In the genomic region with DNA sequence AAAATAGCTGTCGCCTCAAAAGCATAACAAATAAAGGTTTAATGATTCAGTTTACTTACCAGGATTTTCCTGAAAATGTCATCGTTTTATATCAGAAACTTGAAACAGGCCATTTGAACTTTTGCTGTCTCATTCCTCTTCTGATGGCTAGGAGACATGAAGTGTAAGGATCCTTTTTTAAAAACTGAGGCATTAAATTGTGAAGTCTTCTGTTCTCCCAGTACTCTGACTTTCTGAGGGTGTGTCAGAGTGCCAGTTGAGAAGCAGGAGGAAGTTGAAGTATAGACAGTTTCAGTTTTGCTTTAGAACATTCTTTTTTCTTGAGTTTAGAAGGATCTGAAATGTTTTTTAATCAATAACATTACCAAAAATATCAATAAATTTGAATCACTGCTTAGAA, we compare ENCODE assay signal across 8 cellular contexts. TPM values are rescaled to one million over a fixed set of nuclear protein-coding genes. Genes with fewer than 3 reads are reported as not detected.
DNase-seq lines count a peak whose midpoint lies in the region; ATAC-seq, FAIRE-seq and TF ChIP-seq lines count a peak whose summit lies in the region.

A gene (minus strand): TSS at position 251 of the 400 bp plus-strand sequence. CDS start 12,414 bp downstream, outside the sequence.

- peaks cover 26 to 36% of the 10 kb centered on the region in 2 donors for H3K36me3 Mint-ChIP-seq in activated naive CD4-positive, alpha-beta T cell treated with anti-CD3 and anti-CD28 coated beads, Interleukin-2, amount 50 U/mL, for 72 hours

- peak within 1 kb of the TSS; percentile 80 for H2AFZ ChIP-seq in IMR-90 (replicated peaks; ENCODE audit: low read length, poor library complexity)

- peak within 1 kb of the TSS; percentile 81 for H3K14ac ChIP-seq in IMR-90 (replicated peaks; ENCODE audit: low read depth, low read length)

- H3K23ac ChIP-seq in IMR-90 (ENCODE audit: low read depth, low read length), result peak within 1 kb of the TSS; percentile 61; the same call in 1 of the 2 replicates

- no peak for TF ChIP-seq POLR2A in IMR-90 (IDR thresholded peaks at IDR 0.05; ENCODE audit: low read depth, low read length)
- TF ChIP-seq POLR2A in thyroid gland (IDR thresholded peaks at IDR 0.05), result no peak

- peak within 1 kb of the TSS; percentile 61 for H2BK5ac ChIP-seq in IMR-90 (ENCODE audit: low read depth, low read length, poor library complexity, severe bottlenecking)

- H3K9ac ChIP-seq in IMR-90 (ENCODE audit: low read depth, low read length) (peak within 1 kb of the TSS; percentile 67), kidney (ENCODE audit: low read length in 2 of 2) (peak within 1 kb of the TSS; percentile 48 to 72)

- peak within 1 kb of the TSS; percentile 44; the same call in 1 of the 2 replicates for H4K91ac ChIP-seq in IMR-90 (ENCODE audit: insufficient read depth, low read depth, low read length)

- H2BK120ac ChIP-seq in IMR-90 (ENCODE audit: low read depth, low read length), result peak within 1 kb of the TSS; percentile 65

- H3K27me3 ChIP-seq in IMR-90 (ENCODE audit: control insufficient read depth, insufficient read depth, low read length) (no peaks in the 10 kb centered on the region), thyroid gland (no peaks in the 10 kb centered on the region)

- H3K4me3 ChIP-seq in IMR-90 (ENCODE audit: insufficient read depth, low read depth, low read length) (peak within 1 kb of the TSS; percentile 46), kidney (ENCODE audit: low read length in 2 of 2) (peak within 1 kb of the TSS; percentile 77 to 86), thyroid gland (replicated peaks in 1 of 3) (peak within 1 kb of the TSS in 2 of 3 donors; percentile 13 to 48)

- H3K4ac ChIP-seq in IMR-90 (ENCODE audit: low read depth, low read length), result peak within 1 kb of the TSS; percentile 31; the same call in 1 of the 2 replicates

- no peaks in the 10 kb centered on the region for H3K9me3 ChIP-seq in IMR-90 (ENCODE audit: control insufficient read depth, insufficient read depth, low read length)
- H3K9me3 ChIP-seq in kidney (ENCODE audit: control insufficient read depth in 1 of 2, low read length in 2 of 2), result no peaks in the 10 kb centered on the region
- no peaks in the 10 kb centered on the region for H3K9me3 ChIP-seq in thyroid gland

- intact Hi-C loops in IMR-90 (cut with micrococcal nuclease) (no loop called here), kidney (cut with DNase I) (no loop called here), thyroid gland (cut with DNase I) (no loop called here)

- POLR2A ChIA-PET in IMR-90 (lab: Charles Lee; ENCODE audit: unreplicated experiment), result no interaction called here

- H3K27ac Mint-ChIP-seq in activated naive CD4-positive, alpha-beta T cell treated with anti-CD3 and anti-CD28 coated beads, Interleukin-2, amount 50 U/mL, for 72 hours, result peak within 1 kb of the TSS; percentile 94 to 97

- H3K9me1 ChIP-seq in IMR-90 (ENCODE audit: insufficient read depth, low read length), result no peaks in the 10 kb centered on the region

- H3K9me3 Mint-ChIP-seq in activated naive CD4-positive, alpha-beta T cell treated with anti-CD3 and anti-CD28 coated beads, Interleukin-2, amount 50 U/mL, for 72 hours, result peaks cover 7% of the 10 kb centered on the region in 2 donors

- H3K27ac ChIP-seq in IMR-90 (ENCODE audit: insufficient read depth, low read length) (peak within 1 kb of the TSS; percentile 14; the same call in 1 of the 2 replicates), kidney (ENCODE audit: low read depth in 2 of 2, low read length in 2 of 2) (peak within 1 kb of the TSS; percentile 5 to 11), thyroid gland (peak within 1 kb of the TSS in 1 of 3 donors; percentile 42)

- peak within 1 kb of the TSS; percentile 30; the same call in 2 of the 3 replicates for H2BK15ac ChIP-seq in IMR-90 (ENCODE audit: low read depth, low read length)

- in situ Hi-C loops in IMR-90 (cut with MboI; ENCODE audit: low sequenced_read_pairs), result no loop called here

- dilution Hi-C loops in IMR-90 (cut with HindIII; ENCODE audit: low sequenced_read_pairs, unreplicated experiment), result no loop called here

- H2AK9ac ChIP-seq in IMR-90 (replicated peaks; ENCODE audit: low read depth, low read length, poor library complexity), result no peak within 1 kb of the TSS

- H4K8ac ChIP-seq in IMR-90 (ENCODE audit: low read depth in 2 of 2, low read length in 2 of 2), result peak within 1 kb of the TSS; percentile 46 to 85; a peak in 3 of 4 replicates

- TF ChIP-seq CTCF in IMR-90 (conservative IDR thresholded peaks at IDR 0.05; ENCODE audit: low read depth, low read length), result no peak
- no peak for TF ChIP-seq CTCF in kidney (IDR thresholded peaks at IDR 0.05; ENCODE audit: borderline replicate concordance, extremely low read depth, insufficient read depth)
- no peak for TF ChIP-seq CTCF in thyroid gland (IDR thresholded peaks at IDR 0.05)

- H3K4me2 ChIP-seq in IMR-90 (ENCODE audit: low read depth, low read length), result peak within 1 kb of the TSS; percentile 99

- H4K5ac ChIP-seq in IMR-90 (ENCODE audit: low read depth, low read length), result peak within 1 kb of the TSS; percentile 94

- WGBS in IMR-90 (ENCODE audit: extremely low coverage in 2 of 2, insufficient read length in 1 of 2), 2 experiments, result no CpG with 5 or more reads among the region's 2 CpGs
- 31 to 55% methylated on average over 2 of the region's 2 CpGs for WGBS in thyroid gland, 2 donors

- H3K79me1 ChIP-seq in IMR-90 (ENCODE audit: low read depth in 1 of 2, low read length in 2 of 2), result 0 out of 4 replicates have a peak, but pooled peaks cover 0 to 5% of the 10 kb centered on the region in 2 experiments

- peak within 1 kb of the TSS; percentile 72 for H2BK20ac ChIP-seq in IMR-90 (ENCODE audit: low read depth, low read length)

- DNase-seq in CD1c-positive myeloid dendritic cell (ENCODE audit: extremely low spot score) (peak; percentile 57), IMR-90 (peak; percentile 28), kidney (no peak), thyroid gland (peak in 1 of 2 donors; percentile 7), islet precursor cell (no peak)
- no peak for DNase-seq in activated naive CD4-positive, alpha-beta T cell treated with anti-CD3 and anti-CD28 coated beads, Interleukin-2, amount 50 U/mL, for 72 hours (ENCODE audit: low spot score in 2 of 2)

- TF ChIP-seq RAD21 in IMR-90 (IDR thresholded peaks at IDR 0.05; ENCODE audit: low read length), result no peak

- peak; percentile 19 for FAIRE-seq in kidney (lab: Jason Lieb, UNC)

- H3K36me3 ChIP-seq in IMR-90 (ENCODE audit: control insufficient read depth, insufficient read depth, low read length) (peaks cover 1% of the 10 kb centered on the region; the same call in 1 of the 2 replicates), kidney (ENCODE audit: control insufficient read depth in 1 of 2, insufficient read depth in 2 of 2, low read length in 2 of 2) (peaks cover 5 to 11% of the 10 kb centered on the region in 2 donors), thyroid gland (peaks cover 0 to 4% of the 10 kb centered on the region in 2 donors)

- ATAC-seq in GM19452 (IDR thresholded peaks at IDR 0.05; ENCODE audit: unreplicated experiment) (peak; percentile 64), IMR-90 (ENCODE audit: low read depth) (peak; percentile 49), HG03159 (IDR thresholded peaks at IDR 0.05; ENCODE audit: unreplicated experiment) (no peak)
- peak; percentile 62 to 63 for ATAC-seq in activated naive CD4-positive, alpha-beta T cell treated with anti-CD3 and anti-CD28 coated beads, Interleukin-2, amount 50 U/mL, for 72 hours

- peaks cover 7% of the 10 kb centered on the region; the same call in 1 of the 2 replicates for H3K4me1 ChIP-seq in IMR-90 (ENCODE audit: control insufficient read depth, insufficient read depth, low read length)
- peaks cover 3 to 8% of the 10 kb centered on the region in 2 donors for H3K4me1 ChIP-seq in kidney (ENCODE audit: control insufficient read depth in 1 of 2, insufficient read depth in 1 of 2, low read depth in 1 of 2, low read length in 2 of 2)
- H3K4me1 ChIP-seq in thyroid gland, result peaks cover 0 to 4% of the 10 kb centered on the region in 2 donors

- H3K56ac ChIP-seq in IMR-90 (ENCODE audit: extremely low read depth, insufficient read depth, low read length), result peak within 1 kb of the TSS; percentile 66; the same call in 1 of the 2 replicates

- H4K20me1 ChIP-seq in IMR-90 (ENCODE audit: insufficient read depth, low read length), result no peaks in the 10 kb centered on the region

- no TSS peak for BruUV-seq in IMR-90 (replicated peaks; lab: Mats Ljungman, UMichigan)

- H3K18ac ChIP-seq in IMR-90 (ENCODE audit: low read depth, low read length), result peak within 1 kb of the TSS; percentile 93; the same call in 1 of the 2 replicates

- CTCF ChIA-PET in IMR-90 (lab: Yijun Ruan, JAX), result no interaction called here

- no peak within 1 kb of the TSS for H2AK5ac ChIP-seq in IMR-90 (ENCODE audit: low read depth, low read length)

TF ChIP-seq in IMR-90, 13 proteins besides CTCF, POLR2A, EP300 and RAD21 (continues in another document):
- no peak for TF ChIP-seq RCOR1 (IDR thresholded peaks at IDR 0.05; ENCODE audit: insufficient replicate concordance, low read length)
- TF ChIP-seq MAZ (IDR thresholded peaks at IDR 0.05; ENCODE audit: borderline replicate concordance, low read depth, low read length), result no peak
- no peak for TF ChIP-seq MXI1 (IDR thresholded peaks at IDR 0.05; ENCODE audit: borderline replicate concordance, low read depth, low read length)
- no peak for TF ChIP-seq SMC3 (IDR thresholded peaks at IDR 0.05; ENCODE audit: low read depth, low read length)
- no peak for TF ChIP-seq CHD1 (IDR thresholded peaks at IDR 0.05; ENCODE audit: low read depth, low read length)
- TF ChIP-seq, protein P1, sequence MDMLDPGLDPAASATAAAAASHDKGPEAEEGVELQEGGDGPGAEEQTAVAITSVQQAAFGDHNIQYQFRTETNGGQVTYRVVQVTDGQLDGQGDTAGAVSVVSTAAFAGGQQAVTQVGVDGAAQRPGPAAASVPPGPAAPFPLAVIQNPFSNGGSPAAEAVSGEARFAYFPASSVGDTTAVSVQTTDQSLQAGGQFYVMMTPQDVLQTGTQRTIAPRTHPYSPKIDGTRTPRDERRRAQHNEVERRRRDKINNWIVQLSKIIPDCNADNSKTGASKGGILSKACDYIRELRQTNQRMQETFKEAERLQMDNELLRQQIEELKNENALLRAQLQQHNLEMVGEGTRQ (IDR thresholded peaks at IDR 0.05; ENCODE audit: low read depth, low read length), result no peak
- TF ChIP-seq FOS (IDR thresholded peaks at IDR 0.05; ENCODE audit: low read depth, low read length), result no peak

RNA-seq across cellular contexts. Expression of the gene that starts here (rescaled TPM):
- total RNA-seq in IMR-90 (2012; rRNA removed), result 4.1 and 6.4 TPM in 2 replicates
- 1.2 and 1.9 TPM in 2 replicates for polyA plus RNA-seq in IMR-90 (2012; rRNA removed)
- 0.10 and 0.27 TPM in 2 replicates for polyA plus RNA-seq in IMR-90 (2012; cell fraction: cytosol; rRNA removed)
- 0.36 and 4.8 TPM in 2 replicates for polyA plus RNA-seq in IMR-90 (2012; cell fraction: nucleus; rRNA removed; ENCODE audit: low replicate concordance)
- total RNA-seq in activated naive CD4-positive, alpha-beta T cell treated with anti-CD3 and anti-CD28 coated beads, Interleukin-2, amount 50 U/mL, for 72 hours, result 10 to 100 TPM in 1 of 2 donors, 1 to 10 TPM in 1; 9.3 to 35.2 TPM
- 14.9 TPM for total RNA-seq in kidney
- polyA plus RNA-seq in kidney (ENCODE audit: insufficient read depth, low read depth, low replicate concordance), result 4.5 TPM
- 10 to 100 TPM in 2 of 4 donors, 1 to 10 TPM in 2; 8.1 to 17.4 (median 10.7) TPM for total RNA-seq in thyroid gland

Comparison
In these comparisons a context has a peak if more than half of its experiments do, and no peak if none do; other contexts are left out.
1. DNase-seq: peak in CD1c-positive myeloid dendritic cell (single experiment) and IMR-90 (single experiment); none in activated naive CD4-positive, alpha-beta T cell treated with anti-CD3 and anti-CD28 coated beads, Interleukin-2, amount 50 U/mL, for 72 hours (0 of 2), kidney (single experiment) and islet precursor cell (single experiment).
2. H3K4me3 ChIP-seq: peak in every context shown above with its lines; median percentile 82 in kidney; 46 in IMR-90; 30 in thyroid gland.